2 cellular contexts compared by ENCODE assay signal in the genomic region with DNA sequence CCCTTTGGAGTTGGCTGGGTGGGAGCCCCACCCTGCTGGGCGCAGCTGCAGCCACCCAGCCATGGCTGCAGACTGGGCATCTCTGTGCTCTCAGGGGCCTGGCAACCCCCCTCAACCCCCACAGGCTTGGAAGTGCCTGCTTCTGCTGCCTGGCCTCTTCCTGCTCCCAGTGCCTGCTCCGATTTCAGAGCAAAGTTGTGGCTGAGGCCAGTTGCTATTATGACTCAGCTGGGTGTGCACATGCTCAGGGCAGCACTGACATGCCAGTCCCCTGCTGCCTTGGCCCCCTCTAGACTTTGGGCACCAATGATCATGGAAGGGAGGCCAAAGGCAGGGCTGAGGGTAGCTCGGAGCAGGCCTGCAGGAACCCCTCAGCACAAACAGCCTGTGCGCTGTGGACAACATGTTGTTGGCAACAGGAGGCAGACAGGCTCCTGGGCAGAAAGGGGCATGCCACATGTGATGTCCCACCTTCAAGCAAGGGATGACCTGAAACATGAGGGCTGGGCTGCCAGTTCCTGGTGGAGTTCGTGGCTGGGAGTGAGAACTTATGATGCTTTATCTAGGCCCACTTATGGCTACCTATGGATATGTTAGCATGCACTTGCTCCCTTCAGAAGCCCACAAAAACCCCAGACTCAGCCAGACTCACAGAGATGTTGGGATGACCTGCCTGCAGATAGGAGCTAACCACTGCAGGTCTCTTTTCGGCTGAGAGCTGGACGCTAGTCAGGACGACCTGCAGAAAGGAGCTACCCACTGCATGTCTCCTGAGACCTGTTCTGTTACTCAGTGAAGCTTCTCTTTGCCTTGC.
TF ChIP-seq lines count a peak whose summit lies in the region.

No MANE protein-coding gene starts in this region.

TF ChIP-seq in H1, 55 proteins besides CTCF, POLR2A, EP300 and RAD21:
- TF ChIP-seq SIRT6 (IDR thresholded peaks at IDR 0.05; ENCODE audit: low read length), result no peak
TF ChIP-seq in H1: peak in this region for 0.

TF ChIP-seq in GM23338, 12 proteins besides CTCF, POLR2A, EP300 and RAD21:
- TF ChIP-seq ZNF114 (CRISPR knock-in tag; IDR thresholded peaks at IDR 0.05) (no peak), STAT1 (IDR thresholded peaks at IDR 0.05; ENCODE audit: unreplicated experiment) (no peak), POLR2AphosphoS5 (IDR thresholded peaks at IDR 0.05; ENCODE audit: low read depth) (no peak), EZH2 (IDR thresholded peaks at IDR 0.05; ENCODE audit: low read depth, unreplicated experiment) (no peak), JUNB (IDR thresholded peaks at IDR 0.05; ENCODE audit: unreplicated experiment) (no peak), EZH2phosphoT487 (IDR thresholded peaks at IDR 0.05; ENCODE audit: unreplicated experiment) (no peak), ZNF331 (CRISPR knock-in tag; IDR thresholded peaks at IDR 0.05; ENCODE audit: low read depth) (no peak), NANOG (IDR thresholded peaks at IDR 0.05; ENCODE audit: borderline replicate concordance) (no peak), CREB1 (CRISPR knock-in tag; IDR thresholded peaks at IDR 0.05; ENCODE audit: low read depth) (no peak)
- TF ChIP-seq, protein P1, sequence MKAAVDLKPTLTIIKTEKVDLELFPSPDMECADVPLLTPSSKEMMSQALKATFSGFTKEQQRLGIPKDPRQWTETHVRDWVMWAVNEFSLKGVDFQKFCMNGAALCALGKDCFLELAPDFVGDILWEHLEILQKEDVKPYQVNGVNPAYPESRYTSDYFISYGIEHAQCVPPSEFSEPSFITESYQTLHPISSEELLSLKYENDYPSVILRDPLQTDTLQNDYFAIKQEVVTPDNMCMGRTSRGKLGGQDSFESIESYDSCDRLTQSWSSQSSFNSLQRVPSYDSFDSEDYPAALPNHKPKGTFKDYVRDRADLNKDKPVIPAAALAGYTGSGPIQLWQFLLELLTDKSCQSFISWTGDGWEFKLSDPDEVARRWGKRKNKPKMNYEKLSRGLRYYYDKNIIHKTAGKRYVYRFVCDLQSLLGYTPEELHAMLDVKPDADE (IDR thresholded peaks at IDR 0.05), result no peak
- TF ChIP-seq, protein P2, sequence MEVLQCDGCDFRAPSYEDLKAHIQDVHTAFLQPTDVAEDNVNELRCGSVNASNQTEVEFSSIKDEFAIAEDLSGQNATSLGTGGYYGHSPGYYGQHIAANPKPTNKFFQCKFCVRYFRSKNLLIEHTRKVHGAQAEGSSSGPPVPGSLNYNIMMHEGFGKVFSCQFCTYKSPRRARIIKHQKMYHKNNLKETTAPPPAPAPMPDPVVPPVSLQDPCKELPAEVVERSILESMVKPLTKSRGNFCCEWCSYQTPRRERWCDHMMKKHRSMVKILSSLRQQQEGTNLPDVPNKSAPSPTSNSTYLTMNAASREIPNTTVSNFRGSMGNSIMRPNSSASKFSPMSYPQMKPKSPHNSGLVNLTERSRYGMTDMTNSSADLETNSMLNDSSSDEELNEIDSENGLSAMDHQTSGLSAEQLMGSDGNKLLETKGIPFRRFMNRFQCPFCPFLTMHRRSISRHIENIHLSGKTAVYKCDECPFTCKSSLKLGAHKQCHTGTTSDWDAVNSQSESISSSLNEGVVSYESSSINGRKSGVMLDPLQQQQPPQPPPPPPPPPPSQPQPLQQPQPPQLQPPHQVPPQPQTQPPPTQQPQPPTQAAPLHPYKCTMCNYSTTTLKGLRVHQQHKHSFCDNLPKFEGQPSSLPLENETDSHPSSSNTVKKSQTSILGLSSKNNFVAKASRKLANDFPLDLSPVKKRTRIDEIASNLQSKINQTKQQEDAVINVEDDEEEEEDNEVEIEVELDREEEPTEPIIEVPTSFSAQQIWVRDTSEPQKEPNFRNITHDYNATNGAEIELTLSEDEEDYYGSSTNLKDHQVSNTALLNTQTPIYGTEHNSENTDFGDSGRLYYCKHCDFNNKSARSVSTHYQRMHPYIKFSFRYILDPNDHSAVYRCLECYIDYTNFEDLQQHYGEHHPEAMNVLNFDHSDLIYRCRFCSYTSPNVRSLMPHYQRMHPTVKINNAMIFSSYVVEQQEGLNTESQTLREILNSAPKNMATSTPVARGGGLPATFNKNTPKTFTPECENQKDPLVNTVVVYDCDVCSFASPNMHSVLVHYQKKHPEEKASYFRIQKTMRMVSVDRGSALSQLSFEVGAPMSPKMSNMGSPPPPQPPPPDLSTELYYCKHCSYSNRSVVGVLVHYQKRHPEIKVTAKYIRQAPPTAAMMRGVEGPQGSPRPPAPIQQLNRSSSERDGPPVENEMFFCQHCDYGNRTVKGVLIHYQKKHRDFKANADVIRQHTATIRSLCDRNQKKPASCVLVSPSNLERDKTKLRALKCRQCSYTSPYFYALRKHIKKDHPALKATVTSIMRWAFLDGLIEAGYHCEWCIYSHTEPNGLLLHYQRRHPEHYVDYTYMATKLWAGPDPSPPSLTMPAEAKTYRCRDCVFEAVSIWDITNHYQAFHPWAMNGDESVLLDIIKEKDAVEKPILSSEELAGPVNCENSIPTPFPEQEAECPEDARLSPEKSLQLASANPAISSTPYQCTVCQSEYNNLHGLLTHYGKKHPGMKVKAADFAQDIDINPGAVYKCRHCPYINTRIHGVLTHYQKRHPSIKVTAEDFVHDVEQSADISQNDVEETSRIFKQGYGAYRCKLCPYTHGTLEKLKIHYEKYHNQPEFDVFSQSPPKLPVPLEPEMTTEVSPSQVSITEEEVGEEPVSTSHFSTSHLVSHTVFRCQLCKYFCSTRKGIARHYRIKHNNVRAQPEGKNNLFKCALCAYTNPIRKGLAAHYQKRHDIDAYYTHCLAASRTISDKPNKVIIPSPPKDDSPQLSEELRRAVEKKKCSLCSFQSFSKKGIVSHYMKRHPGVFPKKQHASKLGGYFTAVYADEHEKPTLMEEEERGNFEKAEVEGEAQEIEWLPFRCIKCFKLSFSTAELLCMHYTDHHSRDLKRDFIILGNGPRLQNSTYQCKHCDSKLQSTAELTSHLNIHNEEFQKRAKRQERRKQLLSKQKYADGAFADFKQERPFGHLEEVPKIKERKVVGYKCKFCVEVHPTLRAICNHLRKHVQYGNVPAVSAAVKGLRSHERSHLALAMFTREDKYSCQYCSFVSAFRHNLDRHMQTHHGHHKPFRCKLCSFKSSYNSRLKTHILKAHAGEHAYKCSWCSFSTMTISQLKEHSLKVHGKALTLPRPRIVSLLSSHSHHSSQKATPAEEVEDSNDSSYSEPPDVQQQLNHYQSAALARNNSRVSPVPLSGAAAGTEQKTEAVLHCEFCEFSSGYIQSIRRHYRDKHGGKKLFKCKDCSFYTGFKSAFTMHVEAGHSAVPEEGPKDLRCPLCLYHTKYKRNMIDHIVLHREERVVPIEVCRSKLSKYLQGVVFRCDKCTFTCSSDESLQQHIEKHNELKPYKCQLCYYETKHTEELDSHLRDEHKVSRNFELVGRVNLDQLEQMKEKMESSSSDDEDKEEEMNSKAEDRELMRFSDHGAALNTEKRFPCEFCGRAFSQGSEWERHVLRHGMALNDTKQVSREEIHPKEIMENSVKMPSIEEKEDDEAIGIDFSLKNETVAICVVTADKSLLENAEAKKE (CRISPR knock-in tag; IDR thresholded peaks at IDR 0.05), result no peak
- TF ChIP-seq, protein P3, sequence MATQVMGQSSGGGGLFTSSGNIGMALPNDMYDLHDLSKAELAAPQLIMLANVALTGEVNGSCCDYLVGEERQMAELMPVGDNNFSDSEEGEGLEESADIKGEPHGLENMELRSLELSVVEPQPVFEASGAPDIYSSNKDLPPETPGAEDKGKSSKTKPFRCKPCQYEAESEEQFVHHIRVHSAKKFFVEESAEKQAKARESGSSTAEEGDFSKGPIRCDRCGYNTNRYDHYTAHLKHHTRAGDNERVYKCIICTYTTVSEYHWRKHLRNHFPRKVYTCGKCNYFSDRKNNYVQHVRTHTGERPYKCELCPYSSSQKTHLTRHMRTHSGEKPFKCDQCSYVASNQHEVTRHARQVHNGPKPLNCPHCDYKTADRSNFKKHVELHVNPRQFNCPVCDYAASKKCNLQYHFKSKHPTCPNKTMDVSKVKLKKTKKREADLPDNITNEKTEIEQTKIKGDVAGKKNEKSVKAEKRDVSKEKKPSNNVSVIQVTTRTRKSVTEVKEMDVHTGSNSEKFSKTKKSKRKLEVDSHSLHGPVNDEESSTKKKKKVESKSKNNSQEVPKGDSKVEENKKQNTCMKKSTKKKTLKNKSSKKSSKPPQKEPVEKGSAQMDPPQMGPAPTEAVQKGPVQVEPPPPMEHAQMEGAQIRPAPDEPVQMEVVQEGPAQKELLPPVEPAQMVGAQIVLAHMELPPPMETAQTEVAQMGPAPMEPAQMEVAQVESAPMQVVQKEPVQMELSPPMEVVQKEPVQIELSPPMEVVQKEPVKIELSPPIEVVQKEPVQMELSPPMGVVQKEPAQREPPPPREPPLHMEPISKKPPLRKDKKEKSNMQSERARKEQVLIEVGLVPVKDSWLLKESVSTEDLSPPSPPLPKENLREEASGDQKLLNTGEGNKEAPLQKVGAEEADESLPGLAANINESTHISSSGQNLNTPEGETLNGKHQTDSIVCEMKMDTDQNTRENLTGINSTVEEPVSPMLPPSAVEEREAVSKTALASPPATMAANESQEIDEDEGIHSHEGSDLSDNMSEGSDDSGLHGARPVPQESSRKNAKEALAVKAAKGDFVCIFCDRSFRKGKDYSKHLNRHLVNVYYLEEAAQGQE (IDR thresholded peaks at IDR 0.05; ENCODE audit: unreplicated experiment), result no peak
